ENCODE assay signal across 17 cellular contexts in genomic region chr19:16593181-16593580, GRCh38. TPM values are rescaled to one million over a fixed set of nuclear protein-coding genes. Genes with fewer than 3 reads are reported as not detected.
A peak's percentile ranks its signal among the peaks of the same experiment; 100 is the strongest.
DNase-seq lines count a peak whose midpoint lies in the region; ATAC-seq and TF ChIP-seq lines count a peak whose summit lies in the region.
"Had no signal": no experiment of that assay in that cellular context is flagged by ENCODE, and none has a peak within 500 bp of the region (broad histone marks: within the 10 kb centered on the region; RNA-seq: fewer than 3 reads in every experiment).

No MANE protein-coding gene starts in this region.

- H3K9me3 ChIP-seq in OCI-LY3 (ENCODE audit: insufficient read depth, low read length) = no peaks in the 10 kb centered on the region
- H3K9me3 ChIP-seq: HAP-1 had no signal

- H3K9ac ChIP-seq in OCI-LY3 (ENCODE audit: low read length) = no peak overlapping the region

- H4K20me1 ChIP-seq in OCI-LY3 (ENCODE audit: insufficient read depth, low read length) = peaks cover 65% of the 10 kb centered on the region

- peak overlapping the region; percentile 70 for H3K27ac Mint-ChIP-seq in stimulated activated naive CD8-positive, alpha-beta T cell treated with anti-CD3 and anti-CD28 coated beads, Interleukin-15, Interleukin-2, amounts not matched to agents 100 ng/mL and 50 ng/mL, for 24 hours
- peak overlapping the region; percentile 64 for H3K27ac Mint-ChIP-seq in endothelial cell (ENCODE audit: unreplicated experiment)

- H3K4me3 Mint-ChIP-seq in stimulated activated naive CD8-positive, alpha-beta T cell treated with anti-CD3 and anti-CD28 coated beads, Interleukin-15, Interleukin-2, amounts not matched to agents 100 ng/mL and 50 ng/mL, for 24 hours = no peak overlapping the region
- H3K4me3 Mint-ChIP-seq in endothelial cell (ENCODE audit: unreplicated experiment) = no peak overlapping the region

- no peak for ATAC-seq in stimulated activated naive CD8-positive, alpha-beta T cell treated with anti-CD3 and anti-CD28 coated beads, Interleukin-15, Interleukin-2, amounts not matched to agents 100 U/mL and 50 U/mL, for 24 hours
- ATAC-seq in GM18519 (IDR thresholded peaks at IDR 0.05; ENCODE audit: low FRiP score, unreplicated experiment) = no peak
- ATAC-seq: foreskin keratinocyte, left colon had no signal

- H3K4me1 ChIP-seq in OCI-LY3 (ENCODE audit: low read length) = peaks cover 64% of the 10 kb centered on the region
- H3K4me1 ChIP-seq: HAP-1 had no signal

- no peak for DNase-seq in stimulated activated naive CD8-positive, alpha-beta T cell treated with anti-CD3 and anti-CD28 coated beads, Interleukin-15, Interleukin-2, amounts not matched to agents 100 U/mL and 50 U/mL, for 24 hours
- no peak for DNase-seq in endothelial cell (ENCODE audit: low spot score)
- DNase-seq in SIG-M5 (lab: John Stamatoyannopoulos, UW) = no peak
- no peak for DNase-seq in dermis blood vessel endothelial cell
- no peak for DNase-seq in amniotic stem cell (lab: John Stamatoyannopoulos, UW)
- DNase-seq: activated CD4-positive, alpha-beta T cell treated with anti-CD3 and anti-CD28 coated beads for 4 hours; amygdala; cerebellar nuclear complex; foreskin keratinocyte; left colon; NCI-H2107; stimulated activated CD4-positive, alpha-beta T cell treated with anti-CD3 and anti-CD28 coated beads, Interleukin-12 subunit alpha, Interleukin-12 subunit beta, amount 100 ng/mL, for 4 hours; T-helper 9 cell had no signal

- peaks cover 84% of the 10 kb centered on the region for H3K4me1 Mint-ChIP-seq in stimulated activated naive CD8-positive, alpha-beta T cell treated with anti-CD3 and anti-CD28 coated beads, Interleukin-15, Interleukin-2, amounts not matched to agents 100 ng/mL and 50 ng/mL, for 24 hours (ENCODE audit: low read depth)
- H3K4me1 Mint-ChIP-seq in endothelial cell (ENCODE audit: unreplicated experiment) = peaks cover 62% of the 10 kb centered on the region

- no peaks in the 10 kb centered on the region for H3K27me3 Mint-ChIP-seq in stimulated activated naive CD8-positive, alpha-beta T cell treated with anti-CD3 and anti-CD28 coated beads, Interleukin-15, Interleukin-2, amounts not matched to agents 100 ng/mL and 50 ng/mL, for 24 hours
- H3K27me3 Mint-ChIP-seq in endothelial cell (ENCODE audit: unreplicated experiment) = peaks cover 9% of the 10 kb centered on the region

- H2AFZ ChIP-seq in OCI-LY3 (ENCODE audit: low read depth, low read length) = no peak overlapping the region

- no peak for TF ChIP-seq CTCF in OCI-LY3 (IDR thresholded peaks at IDR 0.05; ENCODE audit: low read depth, low read length)
- TF ChIP-seq CTCF in endothelial cell (IDR thresholded peaks at IDR 0.05; ENCODE audit: unreplicated experiment) = no peak

- peak overlapping the region; percentile 72 for H3K4me2 ChIP-seq in OCI-LY3 (ENCODE audit: low read length)

- H3K4me3 ChIP-seq in OCI-LY3 (ENCODE audit: low read length) = no peak overlapping the region
- H3K4me3 ChIP-seq: HAP-1 had no signal

- peaks cover 4% of the 10 kb centered on the region for H3K36me3 ChIP-seq in OCI-LY3 (replicated peaks; ENCODE audit: low read depth, low read length)
- H3K36me3 ChIP-seq: HAP-1 had no signal

- H3K27ac ChIP-seq in OCI-LY3 (ENCODE audit: low read length) = no peak overlapping the region
- H3K27ac ChIP-seq: foreskin keratinocyte had no signal

- no peaks in the 10 kb centered on the region for H3K9me3 Mint-ChIP-seq in stimulated activated naive CD8-positive, alpha-beta T cell treated with anti-CD3 and anti-CD28 coated beads, Interleukin-15, Interleukin-2, amounts not matched to agents 100 ng/mL and 50 ng/mL, for 24 hours
- no peaks in the 10 kb centered on the region for H3K9me3 Mint-ChIP-seq in endothelial cell (ENCODE audit: unreplicated experiment)

- no peaks in the 10 kb centered on the region for H3K27me3 ChIP-seq in OCI-LY3 (ENCODE audit: low read depth, low read length)
- H3K27me3 ChIP-seq: foreskin keratinocyte had no signal

- peaks cover 99% of the 10 kb centered on the region for H3K79me2 ChIP-seq in OCI-LY3 (ENCODE audit: low read length)

- peaks cover 5% of the 10 kb centered on the region for H3K36me3 Mint-ChIP-seq in stimulated activated naive CD8-positive, alpha-beta T cell treated with anti-CD3 and anti-CD28 coated beads, Interleukin-15, Interleukin-2, amounts not matched to agents 100 ng/mL and 50 ng/mL, for 24 hours (ENCODE audit: low read depth)
- no peaks in the 10 kb centered on the region for H3K36me3 Mint-ChIP-seq in endothelial cell (ENCODE audit: low read depth, unreplicated experiment)

RNA-seq across cellular contexts. Expression of gene SLC35E1, which starts 21.0 kb away (rescaled TPM):
- 29.7 TPM for total RNA-seq in endothelial cell (ENCODE audit: unreplicated experiment)
- total RNA-seq in dermis blood vessel endothelial cell = 24.5 and 34.1 TPM in 2 replicates

RNA-seq across cellular contexts. Expression of gene MED26, which starts 34.8 kb away (rescaled TPM):
- total RNA-seq in endothelial cell (ENCODE audit: unreplicated experiment) (13.3 TPM), dermis blood vessel endothelial cell (5.3 and 5.4 TPM in 2 replicates)

RNA-seq across cellular contexts. Expression of gene CHERP, which starts 50.9 kb away (rescaled TPM):
- 66.5 TPM for total RNA-seq in endothelial cell (ENCODE audit: unreplicated experiment)
- 2.7 and 10.3 TPM in 2 replicates for total RNA-seq in dermis blood vessel endothelial cell
